In the genomic region with DNA sequence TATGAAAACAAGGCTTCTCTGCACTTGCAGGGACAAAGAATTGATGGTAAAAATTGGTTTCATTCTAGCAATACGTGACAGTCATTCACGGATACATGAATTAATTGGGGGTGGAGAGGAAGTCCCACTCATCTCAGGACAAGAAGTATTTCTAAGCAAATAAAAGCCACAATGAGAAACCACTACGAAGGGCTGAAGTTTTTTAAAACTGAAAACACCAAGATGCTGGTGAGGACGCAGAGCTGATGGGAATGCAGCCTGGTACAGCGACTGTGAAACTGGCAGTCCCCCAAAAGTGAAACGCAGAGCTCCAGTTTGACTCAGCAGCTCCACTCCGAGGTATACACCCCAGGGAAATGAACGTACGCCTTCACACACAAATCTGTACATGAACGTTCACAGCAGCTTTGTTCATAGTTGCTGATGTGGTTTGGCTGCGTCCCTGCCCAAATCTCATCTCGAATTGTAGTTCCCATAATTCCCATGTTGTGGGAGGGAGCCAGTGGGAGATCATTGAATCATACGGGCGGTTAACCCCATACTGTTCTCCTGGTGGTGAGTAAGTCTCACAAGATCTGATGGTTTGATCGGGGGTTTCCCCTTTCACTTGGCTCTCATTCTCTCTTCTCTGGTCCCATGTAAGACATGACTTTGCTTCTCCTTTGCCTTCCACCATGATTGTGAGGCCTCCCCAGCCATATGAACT, we compare ENCODE assay signal across 8 cellular contexts.
A peak's percentile ranks its signal among the peaks of the same experiment; 100 is the strongest.
DNase-seq lines count a peak whose midpoint lies in the region; ATAC-seq and TF ChIP-seq lines count a peak whose summit lies in the region.

No MANE protein-coding gene starts in this region.

- H3K9me3 Mint-ChIP-seq in IgD-negative memory B cell = no peaks in the 10 kb centered on the region
- no peaks in the 10 kb centered on the region for H3K9me3 Mint-ChIP-seq in Caco-2 (ENCODE audit: unreplicated experiment)

- H3K27me3 Mint-ChIP-seq in IgD-negative memory B cell = peaks cover 20% of the 10 kb centered on the region
- H3K27me3 Mint-ChIP-seq in Caco-2 (ENCODE audit: insufficient read depth, unreplicated experiment) = no peaks in the 10 kb centered on the region

- CTCF ChIA-PET in Caco-2 (lab: Charles Lee) = no interaction called here

- no peaks in the 10 kb centered on the region for H3K9me3 ChIP-seq in skeletal muscle tissue (ENCODE audit: control insufficient read depth in 3 of 3, low read length in 3 of 3)
- no peaks in the 10 kb centered on the region for H3K9me3 ChIP-seq in Caco-2

- H3K9ac ChIP-seq in skeletal muscle tissue (ENCODE audit: low read depth in 1 of 3, low read length in 3 of 3) = peak overlapping the region in 1 of 3 donors; percentile 51

- intact Hi-C loops in Caco-2 (cut with micrococcal nuclease; ENCODE audit: unreplicated experiment) = loop anchor here (10.0 kb wide), 1 partner anchor 450 kb away; no protein-coding TSS in a partner anchor

- peak; percentile 84 for DNase-seq in EH (ENCODE audit: low read depth)
- DNase-seq in activated CD8-positive, alpha-beta memory T cell treated with anti-CD3 and anti-CD28 coated beads, Interleukin-2, amount 50 U/mL, for 4 hours = peak; percentile 39
- DNase-seq in fibroblast of peridontal ligament (ENCODE audit: extremely low read depth) = peak; percentile 99
- no peak for DNase-seq in HuH-7.5 (ENCODE audit: low spot score)
- no peak for DNase-seq in Caco-2

- peak overlapping the region; percentile 22 to 68 (median 29) for H3K27ac Mint-ChIP-seq in IgD-negative memory B cell
- no peak overlapping the region for H3K27ac Mint-ChIP-seq in Caco-2 (ENCODE audit: unreplicated experiment)

- H3K4me1 Mint-ChIP-seq in IgD-negative memory B cell (peaks cover 20 to 27% (median 20%) of the 10 kb centered on the region in 3 donors), Caco-2 (ENCODE audit: low read depth, unreplicated experiment) (peaks cover 24% of the 10 kb centered on the region)

- H3K4me1 ChIP-seq in skeletal muscle tissue (ENCODE audit: control insufficient read depth in 3 of 3, insufficient read depth in 3 of 3, low read length in 3 of 3) (peaks cover 12 to 32% (median 22%) of the 10 kb centered on the region in 3 donors), Caco-2 (peaks cover 22% of the 10 kb centered on the region; the same call in 1 of the 2 replicates)

- POLR2A ChIA-PET in Caco-2 (lab: Charles Lee) = interaction anchor here (0.7 kb wide), 1 partner anchor 98 kb away, joined by 19 read pairs; no protein-coding TSS in a partner anchor

- peak; percentile 75 for ATAC-seq in GM21447 (IDR thresholded peaks at IDR 0.05; ENCODE audit: unreplicated experiment)

- no peak for TF ChIP-seq CTCF in Caco-2 (IDR thresholded peaks at IDR 0.05; ENCODE audit: insufficient read depth in 1 of 2, low read depth in 1 of 2, low read length in 1 of 2, severe bottlenecking in 1 of 2, unreplicated experiment in 1 of 2)

- BruUV-seq in Caco-2 (replicated peaks; lab: Mats Ljungman, UMichigan) = no TSS peak

- no peaks in the 10 kb centered on the region for H3K36me3 Mint-ChIP-seq in IgD-negative memory B cell
- peaks cover 21% of the 10 kb centered on the region for H3K36me3 Mint-ChIP-seq in Caco-2 (ENCODE audit: insufficient read depth, unreplicated experiment)

- H3K4me3 Mint-ChIP-seq in IgD-negative memory B cell (peak overlapping the region; percentile 15 to 89 (median 73)), Caco-2 (ENCODE audit: unreplicated experiment) (no peak overlapping the region)

- peak overlapping the region; percentile 11 for H3K27ac ChIP-seq in skeletal muscle tissue (ENCODE audit: low read depth, low read length)

- peak overlapping the region in 2 of 3 donors; percentile 46 to 65 for H3K4me3 ChIP-seq in skeletal muscle tissue (ENCODE audit: low read length in 3 of 3)
- no peak overlapping the region for H3K4me3 ChIP-seq in Caco-2 (ENCODE audit: low read depth, low read length)

- H3K27me3 ChIP-seq in skeletal muscle tissue (ENCODE audit: control insufficient read depth in 3 of 3, insufficient read depth in 3 of 3, low read length in 3 of 3) = peaks cover 0 to 5% (median 0%) of the 10 kb centered on the region in 3 donors
- H3K27me3 ChIP-seq in Caco-2 (replicated peaks; ENCODE audit: control insufficient read depth, insufficient read depth, low read length) = no peaks in the 10 kb centered on the region

- H3K36me3 ChIP-seq in skeletal muscle tissue (ENCODE audit: control insufficient read depth in 3 of 3, insufficient read depth in 3 of 3, low read length in 3 of 3) = peaks cover 0 to 3% (median 0%) of the 10 kb centered on the region in 3 donors
- no peaks in the 10 kb centered on the region for H3K36me3 ChIP-seq in Caco-2 (ENCODE audit: control insufficient read depth, insufficient read depth, low read length)

Comparison
In these comparisons a context has a peak if more than half of its experiments do, and no peak if none do; other contexts are left out.
1. DNase-seq: peak in EH (single experiment), activated CD8-positive, alpha-beta memory T cell treated with anti-CD3 and anti-CD28 coated beads, Interleukin-2, amount 50 U/mL, for 4 hours (single experiment) and fibroblast of peridontal ligament (single experiment); none in HuH-7.5 (single experiment) and Caco-2 (0 of 2).